ENCODE assay signal across 1 cellular context in the genomic region with DNA sequence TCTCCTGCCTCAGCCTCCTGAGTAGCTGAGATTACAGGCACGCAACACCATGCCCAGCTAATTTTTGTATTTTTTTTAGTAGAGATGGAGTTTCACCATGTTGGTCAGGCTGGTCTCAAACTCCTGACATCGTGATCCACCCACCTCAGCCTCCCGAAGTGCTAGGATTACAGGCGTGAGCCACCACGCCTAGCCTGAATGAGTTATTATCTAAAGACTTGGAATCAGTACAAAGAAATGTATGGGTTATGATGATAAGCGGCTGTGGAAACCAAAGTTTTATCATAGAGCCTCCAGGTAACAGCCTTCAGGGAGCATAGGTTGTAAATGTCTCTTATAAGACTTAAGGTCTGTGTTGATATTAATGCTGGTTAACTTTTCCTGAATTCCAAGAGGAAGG.
TF ChIP-seq lines count a peak whose summit lies in the region.
"Not testable (repeated sequence)": the region's sequence is repeated elsewhere in the genome, so short reads cannot be mapped to it uniquely, and the experiment has no call there.

No MANE protein-coding gene starts in this region.

TF ChIP-seq in K562, 482 proteins besides CTCF, POLR2A, EP300 and RAD21 (continued from another document):
- TF ChIP-seq CBFA2T3 (IDR thresholded peaks at IDR 0.05) (peak; percentile 93), MEIS2 (IDR thresholded peaks at IDR 0.05; ENCODE audit: partially characterized antibody) (peak; percentile 78), SMARCE1 (IDR thresholded peaks at IDR 0.05) (peak; percentile 64; the same call in 1 of the 2 replicates), TAL1 (IDR thresholded peaks at IDR 0.05) (peak; percentile 87), CBFA2T2 (conservative IDR thresholded peaks at IDR 0.05) (peak; percentile 87), KDM1A (IDR thresholded peaks at IDR 0.05) (peak; percentile 96 to 97), CXXC5 (CRISPR knock-in tag; IDR thresholded peaks at IDR 0.05) (peak; percentile 53; the same call in 1 of the 2 replicates), ZEB2 (IDR thresholded peaks at IDR 0.05) (0 out of 2 replicates have a peak, but pooled peaks have one; percentile 29), MEF2D (tag; conservative IDR thresholded peaks at IDR 0.05; ENCODE audit: low read depth) (0 out of 2 replicates have a peak, but pooled peaks have one; percentile 32), KLF16 (IDR thresholded peaks at IDR 0.05) (peak; percentile 83), EGR1 (conservative IDR thresholded peaks at IDR 0.05) (peak; percentile 59; the same call in 1 of the 2 replicates), RCOR1 (IDR thresholded peaks at IDR 0.05; ENCODE audit: borderline replicate concordance in 1 of 2, low read depth in 2 of 2, low read length in 2 of 2) (peak; percentile 89 to 94), DPF2 (IDR thresholded peaks at IDR 0.05) (peak; percentile 74), TEAD4 (IDR thresholded peaks at IDR 0.05; ENCODE audit: low read length) (peak; percentile 89)
- TF ChIP-seq, protein P1, sequence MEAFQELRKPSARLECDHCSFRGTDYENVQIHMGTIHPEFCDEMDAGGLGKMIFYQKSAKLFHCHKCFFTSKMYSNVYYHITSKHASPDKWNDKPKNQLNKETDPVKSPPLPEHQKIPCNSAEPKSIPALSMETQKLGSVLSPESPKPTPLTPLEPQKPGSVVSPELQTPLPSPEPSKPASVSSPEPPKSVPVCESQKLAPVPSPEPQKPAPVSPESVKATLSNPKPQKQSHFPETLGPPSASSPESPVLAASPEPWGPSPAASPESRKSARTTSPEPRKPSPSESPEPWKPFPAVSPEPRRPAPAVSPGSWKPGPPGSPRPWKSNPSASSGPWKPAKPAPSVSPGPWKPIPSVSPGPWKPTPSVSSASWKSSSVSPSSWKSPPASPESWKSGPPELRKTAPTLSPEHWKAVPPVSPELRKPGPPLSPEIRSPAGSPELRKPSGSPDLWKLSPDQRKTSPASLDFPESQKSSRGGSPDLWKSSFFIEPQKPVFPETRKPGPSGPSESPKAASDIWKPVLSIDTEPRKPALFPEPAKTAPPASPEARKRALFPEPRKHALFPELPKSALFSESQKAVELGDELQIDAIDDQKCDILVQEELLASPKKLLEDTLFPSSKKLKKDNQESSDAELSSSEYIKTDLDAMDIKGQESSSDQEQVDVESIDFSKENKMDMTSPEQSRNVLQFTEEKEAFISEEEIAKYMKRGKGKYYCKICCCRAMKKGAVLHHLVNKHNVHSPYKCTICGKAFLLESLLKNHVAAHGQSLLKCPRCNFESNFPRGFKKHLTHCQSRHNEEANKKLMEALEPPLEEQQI (IDR thresholded peaks at IDR 0.05), result peak; percentile 58; the same call in 1 of the 2 replicates
- TF ChIP-seq, protein P2, sequence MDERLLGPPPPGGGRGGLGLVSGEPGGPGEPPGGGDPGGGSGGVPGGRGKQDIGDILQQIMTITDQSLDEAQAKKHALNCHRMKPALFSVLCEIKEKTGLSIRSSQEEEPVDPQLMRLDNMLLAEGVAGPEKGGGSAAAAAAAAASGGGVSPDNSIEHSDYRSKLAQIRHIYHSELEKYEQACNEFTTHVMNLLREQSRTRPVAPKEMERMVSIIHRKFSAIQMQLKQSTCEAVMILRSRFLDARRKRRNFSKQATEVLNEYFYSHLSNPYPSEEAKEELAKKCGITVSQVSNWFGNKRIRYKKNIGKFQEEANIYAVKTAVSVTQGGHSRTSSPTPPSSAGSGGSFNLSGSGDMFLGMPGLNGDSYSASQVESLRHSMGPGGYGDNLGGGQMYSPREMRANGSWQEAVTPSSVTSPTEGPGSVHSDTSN (CRISPR knock-in tag; IDR thresholded peaks at IDR 0.05; ENCODE audit: low read depth), result not testable (repeated sequence)
- TF ChIP-seq, protein P2 (tag; conservative IDR thresholded peaks at IDR 0.05; ENCODE audit: low read depth), result 0 out of 2 replicates have a peak, but pooled peaks have one; percentile 17
- not testable (repeated sequence) for TF ChIP-seq TEAD4 (CRISPR knock-in tag; IDR thresholded peaks at IDR 0.05; ENCODE audit: borderline replicate concordance)
